ENCODE assay signal across 9 cellular contexts in genomic region chr20:2468581-2469407, GRCh38. TPM values are rescaled to one million over a fixed set of nuclear protein-coding genes. Genes with fewer than 3 reads are reported as not detected.
DNase-seq lines count a peak whose midpoint lies in the region; ATAC-seq and TF ChIP-seq lines count a peak whose summit lies in the region.
"Had no signal": no experiment of that assay in that cellular context is flagged by ENCODE, and none has a peak within 500 bp of the region (broad histone marks: within the 10 kb centered on the region; RNA-seq: fewer than 3 reads in every experiment).

No MANE protein-coding gene starts in this region.

- no peaks in the 10 kb centered on the region for H3K27me3 ChIP-seq in gastroesophageal sphincter
- H3K27me3 ChIP-seq: neutrophil had no signal

- H3K4me1 ChIP-seq in gastroesophageal sphincter: peaks cover 0 to 39% (median 14%) of the 10 kb centered on the region in 3 donors

- peak overlapping the region in 3 of 4 donors; percentile 86 to 96 (median 95) for H3K27ac ChIP-seq in gastroesophageal sphincter

- H3K27ac Mint-ChIP-seq in activated CD8-positive, alpha-beta memory T cell treated with anti-CD3 and anti-CD28 coated beads, Interleukin-2, amount 10 ng/mL, durations not matched to agents 7 days and 5 days: peak overlapping the region; percentile 99
- peak overlapping the region; percentile 97 for H3K27ac Mint-ChIP-seq in activated B cell treated with CpG ODN at 0.5 μM for 24 hours
- peak overlapping the region; percentile 100 for H3K27ac Mint-ChIP-seq in stimulated activated effector memory CD8-positive, alpha-beta T cell treated with anti-CD3 and anti-CD28 coated beads, Interleukin-12 subunit alpha, Interleukin-12 subunit beta, amount 100 ng/mL, for 72 hours

- H3K4me1 Mint-ChIP-seq in activated CD8-positive, alpha-beta memory T cell treated with anti-CD3 and anti-CD28 coated beads, Interleukin-2, amount 10 ng/mL, durations not matched to agents 7 days and 5 days: peaks cover 56% of the 10 kb centered on the region
- H3K4me1 Mint-ChIP-seq in activated B cell treated with CpG ODN at 0.5 μM for 24 hours: peaks cover 54% of the 10 kb centered on the region
- H3K4me1 Mint-ChIP-seq in stimulated activated effector memory CD8-positive, alpha-beta T cell treated with anti-CD3 and anti-CD28 coated beads, Interleukin-12 subunit alpha, Interleukin-12 subunit beta, amount 100 ng/mL, for 72 hours: peaks cover 70% of the 10 kb centered on the region

- TF ChIP-seq POLR2A in gastroesophageal sphincter (IDR thresholded peaks at IDR 0.05): no peak

- no peak for DNase-seq in activated CD8-positive, alpha-beta memory T cell treated with anti-CD3 and anti-CD28 coated beads, Interleukin-2, amount 10 ng/mL, durations not matched to agents 7 days and 5 days
- no peak for DNase-seq in activated CD8-positive, alpha-beta memory T cell treated with anti-CD3 and anti-CD28 coated beads, Interleukin-2, amount 50 U/mL, for 4 hours
- DNase-seq in activated B cell treated with CpG ODN at 0.5 μM for 24 hours: no peak
- DNase-seq in stimulated activated effector memory CD8-positive, alpha-beta T cell treated with anti-CD3 and anti-CD28 coated beads, Interleukin-12 subunit alpha, Interleukin-12 subunit beta, amount 100 ng/mL, for 72 hours (ENCODE audit: low spot score in 2 of 2): no peak
- DNase-seq in amygdala (lab: John Stamatoyannopoulos, UW): no peak
- DNase-seq in SKM-1 treated with dmso at 0.1 percent for 144 hours (lab: John Stamatoyannopoulos, UW; ENCODE audit: unreplicated experiment): no peak

- peak overlapping the region; percentile 100 for H3K4me3 Mint-ChIP-seq in activated CD8-positive, alpha-beta memory T cell treated with anti-CD3 and anti-CD28 coated beads, Interleukin-2, amount 10 ng/mL, durations not matched to agents 7 days and 5 days
- H3K4me3 Mint-ChIP-seq in activated B cell treated with CpG ODN at 0.5 μM for 24 hours: peak overlapping the region; percentile 67
- peak overlapping the region; percentile 97 for H3K4me3 Mint-ChIP-seq in stimulated activated effector memory CD8-positive, alpha-beta T cell treated with anti-CD3 and anti-CD28 coated beads, Interleukin-12 subunit alpha, Interleukin-12 subunit beta, amount 100 ng/mL, for 72 hours

- CTCF ChIA-PET in activated CD8-positive, alpha-beta memory T cell treated with anti-CD3 and anti-CD28 coated beads, Interleukin-2, amount 10 ng/mL, durations not matched to agents 7 days and 5 days (lab: Charles Lee): interaction anchor here (1.0 to 5.1 kb wide), 5 partner anchors 8 to 180 kb away, joined by 3 to 39 read pairs (median 4); no protein-coding TSS in a partner anchor
- CTCF ChIA-PET in activated B cell treated with CpG ODN at 0.5 μM for 24 hours (lab: Charles Lee): interaction anchor here (1.3 to 2.5 kb wide), 4 partner anchors 13 to 261 kb away, joined by 3 to 8 read pairs (median 8); no protein-coding TSS in a partner anchor

- POLR2A ChIA-PET in activated B cell treated with CpG ODN at 0.5 μM for 24 hours (lab: Charles Lee): interaction anchor here (0.6 to 3.0 kb wide), 4 partner anchors 9 to 183 kb away, joined by 4 to 32 read pairs (median 24); partner anchors contain the start of genes NOP56 and ZNF343

- H3K9me3 ChIP-seq in gastroesophageal sphincter: no peaks in the 10 kb centered on the region
- H3K9me3 ChIP-seq: neutrophil had no signal

- no peak for TF ChIP-seq EP300 in gastroesophageal sphincter (IDR thresholded peaks at IDR 0.05)

- intact Hi-C loops in activated B cell treated with CpG ODN at 0.5 μM for 24 hours (cut with micrococcal nuclease): no loop called here

- no peaks in the 10 kb centered on the region for H3K27me3 Mint-ChIP-seq in activated CD8-positive, alpha-beta memory T cell treated with anti-CD3 and anti-CD28 coated beads, Interleukin-2, amount 10 ng/mL, durations not matched to agents 7 days and 5 days
- no peaks in the 10 kb centered on the region for H3K27me3 Mint-ChIP-seq in activated B cell treated with CpG ODN at 0.5 μM for 24 hours

- H3K9me3 Mint-ChIP-seq in activated CD8-positive, alpha-beta memory T cell treated with anti-CD3 and anti-CD28 coated beads, Interleukin-2, amount 10 ng/mL, durations not matched to agents 7 days and 5 days (ENCODE audit: low read depth): no peaks in the 10 kb centered on the region
- H3K9me3 Mint-ChIP-seq in activated B cell treated with CpG ODN at 0.5 μM for 24 hours: no peaks in the 10 kb centered on the region
- H3K9me3 Mint-ChIP-seq in stimulated activated effector memory CD8-positive, alpha-beta T cell treated with anti-CD3 and anti-CD28 coated beads, Interleukin-12 subunit alpha, Interleukin-12 subunit beta, amount 100 ng/mL, for 72 hours: no peaks in the 10 kb centered on the region

- H3K36me3 ChIP-seq in gastroesophageal sphincter: peaks cover 8 to 42% of the 10 kb centered on the region in 2 donors

- peaks cover 57% of the 10 kb centered on the region for H3K36me3 Mint-ChIP-seq in activated CD8-positive, alpha-beta memory T cell treated with anti-CD3 and anti-CD28 coated beads, Interleukin-2, amount 10 ng/mL, durations not matched to agents 7 days and 5 days
- H3K36me3 Mint-ChIP-seq in activated B cell treated with CpG ODN at 0.5 μM for 24 hours (ENCODE audit: low read depth): peaks cover 63% of the 10 kb centered on the region
- H3K36me3 Mint-ChIP-seq in stimulated activated effector memory CD8-positive, alpha-beta T cell treated with anti-CD3 and anti-CD28 coated beads, Interleukin-12 subunit alpha, Interleukin-12 subunit beta, amount 100 ng/mL, for 72 hours: peaks cover 79% of the 10 kb centered on the region

- WGBS in gastroesophageal sphincter (ENCODE audit: low coverage in 1 of 2), 2 donors: 59 to 62% methylated on average over 2 to 5 of the region's 11 CpGs

- H3K4me3 ChIP-seq in gastroesophageal sphincter: peak overlapping the region in 1 of 2 donors; percentile 75

- no peak for TF ChIP-seq CTCF in activated B cell treated with CpG ODN at 0.5 μM for 24 hours (IDR thresholded peaks at IDR 0.05)
- no peak for TF ChIP-seq CTCF in gastroesophageal sphincter (IDR thresholded peaks at IDR 0.05)

- no peak for ATAC-seq in activated CD8-positive, alpha-beta memory T cell treated with anti-CD3 and anti-CD28 coated beads, Interleukin-2, amount 10 ng/mL, durations not matched to agents 7 days and 5 days
- no peak for ATAC-seq in activated B cell treated with CpG ODN at 0.5 μM for 24 hours (ENCODE audit: low read depth)
- no peak for ATAC-seq in gastroesophageal sphincter
- ATAC-seq in stimulated activated effector memory CD8-positive, alpha-beta T cell treated with anti-CD3 and anti-CD28 coated beads, Interleukin-12 subunit alpha, Interleukin-12 subunit beta, amount 100 ng/mL, for 72 hours: no peak
- no peak for ATAC-seq in HG02588 (IDR thresholded peaks at IDR 0.05; ENCODE audit: unreplicated experiment)

RNA-seq across cellular contexts. Expression of gene SNRPB, which starts 1.8 kb away (rescaled TPM):
- 100 to 1,000 TPM; 335 to 391 TPM for total RNA-seq in activated CD8-positive, alpha-beta memory T cell treated with anti-CD3 and anti-CD28 coated beads, Interleukin-2, amount 10 ng/mL, durations not matched to agents 7 days and 5 days
- total RNA-seq in activated B cell treated with CpG ODN at 0.5 μM for 24 hours (215 and 234 TPM in 2 replicates), gastroesophageal sphincter (100 to 1,000 TPM; 154 to 212 (median 204) TPM)

RNA-seq across cellular contexts. Expression of gene ZNF343, which starts 39.9 kb away (rescaled TPM):
- 10 to 100 TPM in 1 of 2 experiments, 1 to 10 TPM in 1; 7.0 to 10.3 TPM for total RNA-seq in activated CD8-positive, alpha-beta memory T cell treated with anti-CD3 and anti-CD28 coated beads, Interleukin-2, amount 10 ng/mL, durations not matched to agents 7 days and 5 days
- total RNA-seq in activated B cell treated with CpG ODN at 0.5 μM for 24 hours (14.8 and 16.6 TPM in 2 replicates), gastroesophageal sphincter (10 to 100 TPM; 10.3 to 16.8 (median 12.5) TPM)
